ENCODE assay signal across 9 cellular contexts in genomic region chr11:14973621-14974020, GRCh38. TPM values are rescaled to one million over a fixed set of nuclear protein-coding genes. Genes with fewer than 3 reads are reported as not detected.
DNase-seq lines count a peak whose midpoint lies in the region; ATAC-seq, FAIRE-seq and TF ChIP-seq lines count a peak whose summit lies in the region.
"Had no signal": no experiment of that assay in that cellular context is flagged by ENCODE, and none has a peak within 500 bp of the region (broad histone marks: within the 10 kb centered on the region; RNA-seq: fewer than 3 reads in every experiment).

No MANE protein-coding gene starts in this region.

- no peak for TF ChIP-seq CTCF in HFFc6 (IDR thresholded peaks at IDR 0.05)

- TF ChIP-seq POLR2A in H54 (IDR thresholded peaks at IDR 0.05; ENCODE audit: low read depth, low read length): no peak

- H3K27me3 Mint-ChIP-seq in HFFc6 (ENCODE audit: insufficient read depth): peaks cover 50% of the 10 kb centered on the region

- no peaks in the 10 kb centered on the region for H3K9me3 Mint-ChIP-seq in HFFc6

- ATAC-seq in left cardiac atrium: peak in 1 of 2 donors; percentile 62
- ATAC-seq: HCT116 had no signal

- H3K36me3 Mint-ChIP-seq in HFFc6 (ENCODE audit: low read depth): no peaks in the 10 kb centered on the region

- H3K4me1 Mint-ChIP-seq in HFFc6 (ENCODE audit: low read depth): peaks cover 15% of the 10 kb centered on the region

- H3K4me3 Mint-ChIP-seq in HFFc6: peak overlapping the region; percentile 35; the same call in 1 of the 2 replicates

- intact Hi-C loops in left cardiac atrium (cut with DNase I): loop anchor here in 1 of 2 donors (10.0 kb wide), 1 partner anchor 101 kb away; the partner anchor contains the start of gene CALCB

- H3K27ac Mint-ChIP-seq in HFFc6: no peak overlapping the region

- DNase-seq in DMS79 treated with DMSO at 0.1 percent for 48 hours (lab: John Stamatoyannopoulos, UW) (peak; percentile 41), HFFc6 (no peak), left cardiac atrium (peak; percentile 20), AG08396 (ENCODE audit: low spot score) (no peak), NCI-H2081 (lab: John Stamatoyannopoulos, UW) (no peak), H54 (ENCODE audit: insufficient read length, low spot score) (no peak)
- DNase-seq in activated CD8-positive, alpha-beta memory T cell treated with anti-CD3 and anti-CD28 coated beads, Interleukin-2, amount 50 U/mL, for 4 hours: peak; percentile 34
- peak; percentile 62 for DNase-seq in stimulated activated CD4-positive, alpha-beta T cell treated with anti-CD3 and anti-CD28 coated beads, Interleukin-15, amount 100 ng/mL, for 24 hours

- no peak for FAIRE-seq in H54 (lab: Jason Lieb, UNC)

RNA-seq across cellular contexts. Expression of gene CALCA, which starts 1.5 kb away (rescaled TPM):
- not detected for total RNA-seq in HFFc6 (2021; fragmentation: NEBNext Ultra II Directional; extraction: Animal tissue kit (Norgen Biotek cat#: 25700))
- total RNA-seq in left cardiac atrium: not detected

Comparison
In these comparisons a context has a peak if more than half of its experiments do, and no peak if none do; other contexts are left out.
1. DNase-seq: peak in DMS79 treated with DMSO at 0.1 percent for 48 hours (single experiment), activated CD8-positive, alpha-beta memory T cell treated with anti-CD3 and anti-CD28 coated beads, Interleukin-2, amount 50 U/mL, for 4 hours (single experiment), left cardiac atrium (single experiment) and stimulated activated CD4-positive, alpha-beta T cell treated with anti-CD3 and anti-CD28 coated beads, Interleukin-15, amount 100 ng/mL, for 24 hours (single experiment); none in HFFc6 (single experiment), AG08396 (single experiment), NCI-H2081 (0 of 2) and H54 (single experiment).